ENCODE assay signal across 9 cellular contexts in the genomic region with DNA sequence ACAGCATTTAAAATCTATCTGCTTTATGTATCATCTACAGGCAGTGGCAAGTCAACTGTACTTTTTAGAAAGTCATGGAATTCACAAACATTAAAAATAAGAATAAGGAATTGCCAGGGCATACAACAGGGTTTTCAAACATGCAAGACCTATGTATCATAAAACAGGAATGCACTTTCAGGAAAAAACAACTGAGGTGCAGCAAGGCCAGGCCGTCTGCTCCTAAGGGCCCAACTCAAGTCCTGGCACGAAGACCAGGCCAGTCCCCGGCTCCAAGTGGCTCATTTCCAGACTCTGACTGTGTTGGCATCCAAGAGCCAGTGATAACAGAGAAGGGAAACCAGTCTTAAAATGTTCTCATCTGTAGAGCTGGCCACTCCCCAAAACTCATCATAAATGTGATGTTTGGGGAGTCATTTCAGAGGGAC. TPM values are rescaled to one million over a fixed set of nuclear protein-coding genes. Genes with fewer than 3 reads are reported as not detected.
A peak's percentile ranks its signal among the peaks of the same experiment; 100 is the strongest.
DNase-seq lines count a peak whose midpoint lies in the region; ATAC-seq and TF ChIP-seq lines count a peak whose summit lies in the region.
"Had no signal": no experiment of that assay in that cellular context is flagged by ENCODE, and none has a peak within 500 bp of the region (broad histone marks: within the 10 kb centered on the region; RNA-seq: fewer than 3 reads in every experiment).

No MANE protein-coding gene starts in this region.

- H3K27me3 ChIP-seq in upper lobe of right lung, result no peaks in the 10 kb centered on the region

- DNase-seq in M059J (ENCODE audit: low read depth) (peak; percentile 96), lung microvascular endothelial cell (ENCODE audit: low read depth in 2 of 2) (peak; percentile 60 to 96), upper lobe of right lung (peak; percentile 79), nephron progenitor cell (no peak)
- DNase-seq in activated effector memory CD4-positive, alpha-beta T cell treated with Interleukin-2 at 50 U/mL for 16 hours, result no peak
- DNase-seq in activated CD4-positive, CD25-positive, alpha-beta regulatory T cell treated with anti-CD3 and anti-CD28 coated beads, Interleukin-2, amount 50 U/mL, for 72 hours, result no peak
- DNase-seq: activated T-cell treated with anti-CD3 and anti-CD28 coated beads, Interleukin-2, amount 50 U/mL, for 72 hours had no signal

- TF ChIP-seq CTCF in upper lobe of right lung (IDR thresholded peaks at IDR 0.05) (no peak), nephron progenitor cell (IDR thresholded peaks at IDR 0.05) (no peak)

- no peak overlapping the region for H3K4me3 ChIP-seq in upper lobe of right lung

- H3K4me3 Mint-ChIP-seq in dendritic cell treated with granulocyte-macrophage colony-stimulating factor and Interleukin-4, amounts not matched to agents 40 ng/mL and 50 ng/mL, for 4 days, result no peak overlapping the region
- H3K4me3 Mint-ChIP-seq in nephron progenitor cell, result no peak overlapping the region
- H3K4me3 Mint-ChIP-seq: activated T-cell treated with anti-CD3 and anti-CD28 coated beads, Interleukin-2, amount 50 U/mL, for 72 hours had no signal

- no peaks in the 10 kb centered on the region for H3K9me3 Mint-ChIP-seq in dendritic cell treated with granulocyte-macrophage colony-stimulating factor and Interleukin-4, amounts not matched to agents 40 ng/mL and 50 ng/mL, for 4 days
- peaks cover 12% of the 10 kb centered on the region for H3K9me3 Mint-ChIP-seq in nephron progenitor cell

- intact Hi-C loops in dendritic cell treated with granulocyte-macrophage colony-stimulating factor and Interleukin-4, amounts not matched to agents 40 ng/mL and 50 ng/mL, for 4 days (cut with micrococcal nuclease), result loop anchor here (5.0 kb wide), 1 partner anchor 46 kb away; no protein-coding TSS in a partner anchor
- intact Hi-C loops in upper lobe of right lung (cut with DNase I), result no loop called here

- H3K9me3 ChIP-seq in upper lobe of right lung, result no peaks in the 10 kb centered on the region

- H3K4me1 Mint-ChIP-seq in dendritic cell treated with granulocyte-macrophage colony-stimulating factor and Interleukin-4, amounts not matched to agents 40 ng/mL and 50 ng/mL, for 4 days (ENCODE audit: low read depth), result peaks cover 43% of the 10 kb centered on the region
- H3K4me1 Mint-ChIP-seq in nephron progenitor cell, result peaks cover 51% of the 10 kb centered on the region

- H3K27ac ChIP-seq in upper lobe of right lung, result peak overlapping the region; percentile 89

- no peaks in the 10 kb centered on the region for H3K36me3 Mint-ChIP-seq in dendritic cell treated with granulocyte-macrophage colony-stimulating factor and Interleukin-4, amounts not matched to agents 40 ng/mL and 50 ng/mL, for 4 days (ENCODE audit: low read depth)
- H3K36me3 Mint-ChIP-seq in nephron progenitor cell (ENCODE audit: low read depth), result peaks cover 13% of the 10 kb centered on the region

- H3K27ac Mint-ChIP-seq in dendritic cell treated with granulocyte-macrophage colony-stimulating factor and Interleukin-4, amounts not matched to agents 40 ng/mL and 50 ng/mL, for 4 days, result peak overlapping the region; percentile 20
- no peak overlapping the region for H3K27ac Mint-ChIP-seq in nephron progenitor cell
- H3K27ac Mint-ChIP-seq: activated T-cell treated with anti-CD3 and anti-CD28 coated beads, Interleukin-2, amount 50 U/mL, for 72 hours had no signal

- ATAC-seq in upper lobe of right lung, result peak; percentile 78
- no peak for ATAC-seq in HG02759 (IDR thresholded peaks at IDR 0.05; ENCODE audit: unreplicated experiment)
- ATAC-seq: activated T-cell treated with anti-CD3 and anti-CD28 coated beads, Interleukin-2, amount 50 U/mL, for 72 hours had no signal

- H3K4me1 ChIP-seq in upper lobe of right lung, result peaks cover 54% of the 10 kb centered on the region

- no peaks in the 10 kb centered on the region for H3K27me3 Mint-ChIP-seq in dendritic cell treated with granulocyte-macrophage colony-stimulating factor and Interleukin-4, amounts not matched to agents 40 ng/mL and 50 ng/mL, for 4 days
- H3K27me3 Mint-ChIP-seq in nephron progenitor cell (ENCODE audit: low read depth, poor library complexity), result peaks cover 16% of the 10 kb centered on the region

- no peaks in the 10 kb centered on the region for H3K36me3 ChIP-seq in upper lobe of right lung

RNA-seq across cellular contexts. Expression of a gene that starts 7.1 kb away (rescaled TPM):
- 4.8 and 13.4 TPM in 2 replicates for total RNA-seq in M059J (2014; rRNA removed; shearing (Covaris generic))
- 1.3 and 2.4 TPM in 2 replicates for total RNA-seq in lung microvascular endothelial cell
- 11.7 TPM for total RNA-seq in upper lobe of right lung

RNA-seq across cellular contexts. Expression of a gene that starts 32.2 kb away (rescaled TPM):
- total RNA-seq in M059J (2014; rRNA removed; shearing (Covaris generic)), result not detected in 2 replicates
- total RNA-seq in lung microvascular endothelial cell (not detected in 2 replicates), upper lobe of right lung (not detected)
- total RNA-seq: activated T-cell treated with anti-CD3 and anti-CD28 coated beads, Interleukin-2, amount 50 U/mL, for 72 hours had no signal

Comparison
In these comparisons a context has a peak if more than half of its experiments do, and no peak if none do; other contexts are left out.
1. DNase-seq: peak in M059J (single experiment), lung microvascular endothelial cell (2 of 2) and upper lobe of right lung (single experiment); none in activated effector memory CD4-positive, alpha-beta T cell treated with Interleukin-2 at 50 U/mL for 16 hours (single experiment), nephron progenitor cell (single experiment) and activated CD4-positive, CD25-positive, alpha-beta regulatory T cell treated with anti-CD3 and anti-CD28 coated beads, Interleukin-2, amount 50 U/mL, for 72 hours (single experiment).